8 cellular contexts compared by ENCODE assay signal in the genomic region with DNA sequence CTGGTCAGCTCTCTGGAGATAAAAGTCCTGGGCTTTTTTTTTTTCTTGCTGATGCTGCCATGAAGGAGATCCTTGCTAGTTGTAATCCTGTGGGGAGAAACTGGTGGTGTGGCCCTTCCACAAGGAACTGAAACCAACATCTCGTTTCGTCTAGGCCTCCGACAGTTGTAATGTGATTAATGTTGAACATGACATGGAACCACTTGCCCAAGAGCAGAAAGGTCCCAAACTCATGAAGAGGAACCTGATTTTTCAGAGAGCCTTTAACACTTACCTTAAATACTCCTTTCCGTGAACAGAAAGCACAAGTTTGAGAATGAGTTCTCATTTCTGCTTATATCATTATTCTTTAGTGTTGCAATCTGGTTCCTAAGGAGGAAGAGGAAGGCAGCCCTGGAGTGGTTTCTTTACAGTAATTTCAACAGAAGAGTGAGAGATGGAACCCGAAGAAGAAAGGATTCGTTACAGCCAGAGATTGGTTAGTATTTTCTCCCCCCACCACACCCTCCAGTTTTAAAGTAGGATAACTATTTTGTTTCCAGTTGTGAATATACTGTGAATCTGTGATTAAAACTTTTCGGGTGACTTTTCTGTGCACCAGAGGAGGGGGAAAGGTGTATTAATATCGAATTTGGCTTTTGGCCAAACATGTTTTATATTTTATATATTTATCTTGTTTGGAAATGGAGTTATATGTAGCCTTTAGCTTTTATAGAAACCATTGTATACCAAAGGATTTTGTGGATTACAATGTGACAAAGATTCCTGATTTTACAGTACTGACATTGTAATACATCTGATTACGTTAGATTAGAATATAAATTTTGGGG. TPM values are rescaled to one million over a fixed set of nuclear protein-coding genes. Genes with fewer than 3 reads are reported as not detected.
DNase-seq lines count a peak whose midpoint lies in the region; ATAC-seq, FAIRE-seq and TF ChIP-seq lines count a peak whose summit lies in the region.

No MANE protein-coding gene starts in this region.

- H3K4me1 ChIP-seq in kidney (ENCODE audit: control insufficient read depth in 1 of 2, insufficient read depth in 1 of 2, low read depth in 1 of 2, low read length in 2 of 2), result peaks cover 0 to 3% of the 10 kb centered on the region in 2 donors

- no peaks in the 10 kb centered on the region for H3K9me3 Mint-ChIP-seq in activated CD8-positive, alpha-beta memory T cell treated with anti-CD3 and anti-CD28 coated beads, Interleukin-2, amount 10 ng/mL, durations not matched to agents 7 days and 5 days (ENCODE audit: low read depth)
- no peaks in the 10 kb centered on the region for H3K9me3 Mint-ChIP-seq in stimulated activated naive CD8-positive, alpha-beta T cell treated with anti-CD3 and anti-CD28 coated beads, Interleukin-15, Interleukin-2, amounts not matched to agents 100 ng/mL and 50 ng/mL, for 24 hours

- H3K27ac ChIP-seq in kidney (ENCODE audit: low read depth in 2 of 2, low read length in 2 of 2), result peak overlapping the region in 1 of 2 donors; percentile 67

- no peak for ATAC-seq in activated CD8-positive, alpha-beta memory T cell treated with anti-CD3 and anti-CD28 coated beads, Interleukin-2, amount 10 ng/mL, durations not matched to agents 7 days and 5 days

- no peak for TF ChIP-seq CTCF in kidney (IDR thresholded peaks at IDR 0.05; ENCODE audit: borderline replicate concordance, extremely low read depth, insufficient read depth)

- peaks cover 33% of the 10 kb centered on the region for H3K36me3 Mint-ChIP-seq in activated CD8-positive, alpha-beta memory T cell treated with anti-CD3 and anti-CD28 coated beads, Interleukin-2, amount 10 ng/mL, durations not matched to agents 7 days and 5 days
- peaks cover 29% of the 10 kb centered on the region for H3K36me3 Mint-ChIP-seq in stimulated activated naive CD8-positive, alpha-beta T cell treated with anti-CD3 and anti-CD28 coated beads, Interleukin-15, Interleukin-2, amounts not matched to agents 100 ng/mL and 50 ng/mL, for 24 hours (ENCODE audit: low read depth)

- no peaks in the 10 kb centered on the region for H3K9me3 ChIP-seq in kidney (ENCODE audit: control insufficient read depth in 1 of 2, low read length in 2 of 2)

- H3K36me3 ChIP-seq in kidney (ENCODE audit: control insufficient read depth in 1 of 2, insufficient read depth in 2 of 2, low read length in 2 of 2), result peaks cover 0 to 2% of the 10 kb centered on the region in 2 donors

- no peak for DNase-seq in activated CD8-positive, alpha-beta memory T cell treated with anti-CD3 and anti-CD28 coated beads, Interleukin-2, amount 10 ng/mL, durations not matched to agents 7 days and 5 days
- no peak for DNase-seq in activated CD8-positive, alpha-beta memory T cell treated with anti-CD3 and anti-CD28 coated beads for 24 hours
- DNase-seq in MV-4-11 (lab: John Stamatoyannopoulos, UW) (peak; percentile 99), amniotic epithelial cell (ENCODE audit: low read depth) (peak; percentile 48), kidney (no peak), HPDE6-E6E7 (ENCODE audit: extremely low spot score) (no peak), cortex of kidney (lab: John Stamatoyannopoulos, UW) (no peak)

- H3K9ac ChIP-seq in kidney (ENCODE audit: low read length in 2 of 2), result peak overlapping the region; percentile 38 to 91

- H3K27me3 Mint-ChIP-seq in activated CD8-positive, alpha-beta memory T cell treated with anti-CD3 and anti-CD28 coated beads, Interleukin-2, amount 10 ng/mL, durations not matched to agents 7 days and 5 days, result no peaks in the 10 kb centered on the region
- no peaks in the 10 kb centered on the region for H3K27me3 Mint-ChIP-seq in stimulated activated naive CD8-positive, alpha-beta T cell treated with anti-CD3 and anti-CD28 coated beads, Interleukin-15, Interleukin-2, amounts not matched to agents 100 ng/mL and 50 ng/mL, for 24 hours

- H3K4me3 Mint-ChIP-seq in activated CD8-positive, alpha-beta memory T cell treated with anti-CD3 and anti-CD28 coated beads, Interleukin-2, amount 10 ng/mL, durations not matched to agents 7 days and 5 days, result peak overlapping the region; percentile 94
- H3K4me3 Mint-ChIP-seq in stimulated activated naive CD8-positive, alpha-beta T cell treated with anti-CD3 and anti-CD28 coated beads, Interleukin-15, Interleukin-2, amounts not matched to agents 100 ng/mL and 50 ng/mL, for 24 hours, result peak overlapping the region; percentile 95

- CTCF ChIA-PET in activated CD8-positive, alpha-beta memory T cell treated with anti-CD3 and anti-CD28 coated beads, Interleukin-2, amount 10 ng/mL, durations not matched to agents 7 days and 5 days (lab: Charles Lee), result interaction anchor here (1.0 to 1.2 kb wide), 2 partner anchors 8 to 141 kb away, joined by 3 read pairs; no protein-coding TSS in a partner anchor

- H3K4me3 ChIP-seq in kidney (ENCODE audit: low read length in 2 of 2), result peak overlapping the region; percentile 91

- intact Hi-C loops in kidney (cut with DNase I), result no loop called here

- H3K4me1 Mint-ChIP-seq in activated CD8-positive, alpha-beta memory T cell treated with anti-CD3 and anti-CD28 coated beads, Interleukin-2, amount 10 ng/mL, durations not matched to agents 7 days and 5 days, result peaks cover 32% of the 10 kb centered on the region
- peaks cover 38% of the 10 kb centered on the region for H3K4me1 Mint-ChIP-seq in stimulated activated naive CD8-positive, alpha-beta T cell treated with anti-CD3 and anti-CD28 coated beads, Interleukin-15, Interleukin-2, amounts not matched to agents 100 ng/mL and 50 ng/mL, for 24 hours (ENCODE audit: low read depth)

- peak overlapping the region; percentile 91 for H3K27ac Mint-ChIP-seq in activated CD8-positive, alpha-beta memory T cell treated with anti-CD3 and anti-CD28 coated beads, Interleukin-2, amount 10 ng/mL, durations not matched to agents 7 days and 5 days
- peak overlapping the region; percentile 92 for H3K27ac Mint-ChIP-seq in stimulated activated naive CD8-positive, alpha-beta T cell treated with anti-CD3 and anti-CD28 coated beads, Interleukin-15, Interleukin-2, amounts not matched to agents 100 ng/mL and 50 ng/mL, for 24 hours

- FAIRE-seq in kidney (lab: Jason Lieb, UNC), result no peak

RNA-seq across cellular contexts. Expression of gene KDM2A, which starts 2.0 kb away (rescaled TPM):
- 100 to 1,000 TPM in 1 of 2 experiments, 10 to 100 TPM in 1; 93.6 to 116 TPM for total RNA-seq in activated CD8-positive, alpha-beta memory T cell treated with anti-CD3 and anti-CD28 coated beads, Interleukin-2, amount 10 ng/mL, durations not matched to agents 7 days and 5 days
- total RNA-seq in kidney, result 82.6 TPM
- polyA plus RNA-seq in kidney (ENCODE audit: insufficient read depth, low read depth, low replicate concordance), result 16.2 TPM

Comparison
In these comparisons a context has a peak if more than half of its experiments do, and no peak if none do; other contexts are left out.
1. DNase-seq: peak in MV-4-11 (single experiment) and amniotic epithelial cell (single experiment); none in activated CD8-positive, alpha-beta memory T cell treated with anti-CD3 and anti-CD28 coated beads, Interleukin-2, amount 10 ng/mL, durations not matched to agents 7 days and 5 days (single experiment), activated CD8-positive, alpha-beta memory T cell treated with anti-CD3 and anti-CD28 coated beads for 24 hours (single experiment), kidney (single experiment), HPDE6-E6E7 (single experiment) and cortex of kidney (single experiment).